Comparison of ENCODE assay signal across 22 cellular contexts in genomic region chr15:66620744-66621344, GRCh38. TPM values are rescaled to one million over a fixed set of nuclear protein-coding genes. Genes with fewer than 3 reads are reported as not detected.
DNase-seq lines count a peak whose midpoint lies in the region; ATAC-seq and TF ChIP-seq lines count a peak whose summit lies in the region.
"Had no signal": no experiment of that assay in that cellular context is flagged by ENCODE, and none has a peak within 500 bp of the region (broad histone marks: within the 10 kb centered on the region; RNA-seq: fewer than 3 reads in every experiment).

No MANE protein-coding gene starts in this region.

- H3K36me3 Mint-ChIP-seq in endodermal cell (ENCODE audit: low read depth), result no peaks in the 10 kb centered on the region
- no peaks in the 10 kb centered on the region for H3K36me3 Mint-ChIP-seq in stimulated activated naive B cell treated with anti-CD40 and anti-IgM and Interleukin-4, amounts not matched to agents 10 μg/mL and 1 μg/mL and 100 μg/mL, for 72 hours
- H3K36me3 Mint-ChIP-seq: activated naive CD8-positive, alpha-beta T cell treated with anti-CD3 and anti-CD28 coated beads for 36 hours had no signal

- peak in 1 of 3 donors; percentile 52 for DNase-seq in right cardiac atrium
- no peak for DNase-seq in left ventricle myocardium superior
- no peak for DNase-seq in endodermal cell
- DNase-seq in upper lobe of right lung, result no peak
- DNase-seq in stimulated activated naive B cell treated with anti-CD40 and anti-IgM and Interleukin-4, amounts not matched to agents 10 μg/mL and 1 μg/mL and 100 μg/mL, for 72 hours, result no peak
- DNase-seq in middle frontal gyrus (ENCODE audit: extremely low spot score, low spot score), result no peak
- DNase-seq: activated CD4-positive, alpha-beta T cell treated with anti-CD3 and anti-CD28 coated beads, Interleukin-2, amount 10 ng/mL, durations not matched to agents 7 days and 5 days; activated naive CD8-positive, alpha-beta T cell treated with anti-CD3 and anti-CD28 coated beads for 36 hours; BE2C; effector memory CD8-positive, alpha-beta T cell; MV-4-11; NCI-H2171 treated with DMSO at 0.1 percent for 48 hours; NCI-H524 treated with DMSO at 0.1 percent for 48 hours; stimulated activated CD4-positive, alpha-beta T cell treated with anti-CD3 and anti-CD28 coated beads, Interleukin-12 subunit alpha, Interleukin-12 subunit beta, amount 100 ng/mL, for 4 hours; stimulated activated naive CD8-positive, alpha-beta T cell treated with anti-CD3 and anti-CD28 coated beads, Interleukin-15, amount 100 ng/mL, for 72 hours; transverse colon had no signal

- no peaks in the 10 kb centered on the region for H3K27me3 Mint-ChIP-seq in endodermal cell (ENCODE audit: insufficient read depth)
- peaks cover 25 to 34% of the 10 kb centered on the region in 2 donors for H3K27me3 Mint-ChIP-seq in stimulated activated naive B cell treated with anti-CD40 and anti-IgM and Interleukin-4, amounts not matched to agents 10 μg/mL and 1 μg/mL and 100 μg/mL, for 72 hours

- no peak overlapping the region for H3K4me3 ChIP-seq in right cardiac atrium (ENCODE audit: low read length)
- H3K4me3 ChIP-seq in endodermal cell (ENCODE audit: low read length), result peak overlapping the region; percentile 14
- no peak overlapping the region for H3K4me3 ChIP-seq in mesodermal cell (ENCODE audit: extremely low read depth, insufficient read depth, low read length, poor library complexity, severe bottlenecking)
- H3K4me3 ChIP-seq in upper lobe of right lung, result no peak overlapping the region
- H3K4me3 ChIP-seq: transverse colon had no signal

- no peak for TF ChIP-seq CTCF in endodermal cell (conservative IDR thresholded peaks at IDR 0.05)
- TF ChIP-seq CTCF in upper lobe of right lung (IDR thresholded peaks at IDR 0.05), result no peak

- 81% methylated on average over 6 of the region's 6 CpGs for WGBS in right cardiac atrium
- WGBS in endodermal cell (ENCODE audit: insufficient coverage in 1 of 2, insufficient read length in 1 of 2), 2 experiments, result 66 to 86% methylated on average over 4 to 6 of the region's 6 CpGs
- WGBS in mesodermal cell (ENCODE audit: insufficient coverage in 2 of 2), 2 experiments, result 80 to 85% methylated on average over 5 to 6 of the region's 6 CpGs

- H3K9ac ChIP-seq in endodermal cell (ENCODE audit: extremely low read depth, low read length, poor library complexity, severe bottlenecking), result peak overlapping the region; percentile 80

- ATAC-seq in right cardiac atrium (peak in 1 of 2 donors; percentile 2), left ventricle myocardium superior (no peak), upper lobe of right lung (no peak), GM21737 (IDR thresholded peaks at IDR 0.05; ENCODE audit: unreplicated experiment) (no peak)
- ATAC-seq in stimulated activated naive B cell treated with anti-CD40 and anti-IgM and Interleukin-4, amounts not matched to agents 10 μg/mL and 1 μg/mL and 100 μg/mL, for 72 hours (replicated peaks), result no peak
- ATAC-seq: activated T-helper 17 cell treated with anti-CD3 and anti-CD28 coated beads, Interleukin-2, amount 50 U/mL, for 72 hours; effector memory CD8-positive, alpha-beta T cell; stimulated activated naive CD8-positive, alpha-beta T cell treated with anti-CD3 and anti-CD28 coated beads, Interleukin-15, amount 100 ng/mL, for 72 hours had no signal

- peak overlapping the region; percentile 79 for H3K27ac Mint-ChIP-seq in endodermal cell
- H3K27ac Mint-ChIP-seq in stimulated activated naive B cell treated with anti-CD40 and anti-IgM and Interleukin-4, amounts not matched to agents 10 μg/mL and 1 μg/mL and 100 μg/mL, for 72 hours, result no peak overlapping the region
- H3K27ac Mint-ChIP-seq: activated CD4-positive, alpha-beta T cell treated with anti-CD3 and anti-CD28 coated beads, Interleukin-2, amount 10 ng/mL, durations not matched to agents 7 days and 5 days; activated naive CD8-positive, alpha-beta T cell treated with anti-CD3 and anti-CD28 coated beads for 36 hours; activated T-helper 17 cell treated with anti-CD3 and anti-CD28 coated beads, Interleukin-2, amount 50 U/mL, for 72 hours; effector memory CD8-positive, alpha-beta T cell; stimulated activated naive CD8-positive, alpha-beta T cell treated with anti-CD3 and anti-CD28 coated beads, Interleukin-15, amount 100 ng/mL, for 72 hours had no signal

- no peaks in the 10 kb centered on the region for H3K36me3 ChIP-seq in endodermal cell (ENCODE audit: control insufficient read depth, insufficient read depth, low read length)
- no peaks in the 10 kb centered on the region for H3K36me3 ChIP-seq in mesodermal cell (ENCODE audit: control insufficient read depth, insufficient read depth, low read length)
- no peaks in the 10 kb centered on the region for H3K36me3 ChIP-seq in upper lobe of right lung
- H3K36me3 ChIP-seq: transverse colon had no signal

- H3K9me3 ChIP-seq in right cardiac atrium (ENCODE audit: control insufficient read depth, low read length) (no peaks in the 10 kb centered on the region), endodermal cell (ENCODE audit: control insufficient read depth, low read length) (no peaks in the 10 kb centered on the region), mesodermal cell (ENCODE audit: control insufficient read depth, low read length) (no peaks in the 10 kb centered on the region), upper lobe of right lung (no peaks in the 10 kb centered on the region)
- H3K9me3 ChIP-seq: BE2C, transverse colon had no signal

- peaks cover 41% of the 10 kb centered on the region for H3K4me1 Mint-ChIP-seq in endodermal cell
- H3K4me1 Mint-ChIP-seq in stimulated activated naive B cell treated with anti-CD40 and anti-IgM and Interleukin-4, amounts not matched to agents 10 μg/mL and 1 μg/mL and 100 μg/mL, for 72 hours, result peaks cover 12 to 25% of the 10 kb centered on the region in 2 donors
- H3K4me1 Mint-ChIP-seq: activated naive CD8-positive, alpha-beta T cell treated with anti-CD3 and anti-CD28 coated beads for 36 hours; activated T-helper 17 cell treated with anti-CD3 and anti-CD28 coated beads, Interleukin-2, amount 50 U/mL, for 72 hours; stimulated activated naive CD8-positive, alpha-beta T cell treated with anti-CD3 and anti-CD28 coated beads, Interleukin-15, amount 100 ng/mL, for 72 hours had no signal

- H3K4me3 Mint-ChIP-seq in endodermal cell, result no peak overlapping the region
- no peak overlapping the region for H3K4me3 Mint-ChIP-seq in stimulated activated naive B cell treated with anti-CD40 and anti-IgM and Interleukin-4, amounts not matched to agents 10 μg/mL and 1 μg/mL and 100 μg/mL, for 72 hours
- H3K4me3 Mint-ChIP-seq: activated CD4-positive, alpha-beta T cell treated with anti-CD3 and anti-CD28 coated beads, Interleukin-2, amount 10 ng/mL, durations not matched to agents 7 days and 5 days; activated naive CD8-positive, alpha-beta T cell treated with anti-CD3 and anti-CD28 coated beads for 36 hours; activated T-helper 17 cell treated with anti-CD3 and anti-CD28 coated beads, Interleukin-2, amount 50 U/mL, for 72 hours; effector memory CD8-positive, alpha-beta T cell; stimulated activated naive CD8-positive, alpha-beta T cell treated with anti-CD3 and anti-CD28 coated beads, Interleukin-15, amount 100 ng/mL, for 72 hours had no signal

- peak overlapping the region; percentile 77 for H3K27ac ChIP-seq in right cardiac atrium (ENCODE audit: low read length)
- H3K27ac ChIP-seq in endodermal cell (ENCODE audit: low read depth, low read length), result peak overlapping the region; percentile 94
- peak overlapping the region; percentile 99 for H3K27ac ChIP-seq in mesodermal cell (ENCODE audit: low read depth, low read length, severe bottlenecking)
- H3K27ac ChIP-seq in upper lobe of right lung, result peak overlapping the region; percentile 51

- H3K4me1 ChIP-seq in right cardiac atrium (ENCODE audit: control insufficient read depth, insufficient read depth, low read length) (peaks cover 8% of the 10 kb centered on the region), endodermal cell (ENCODE audit: control insufficient read depth, insufficient read depth, low read length) (peaks cover 21% of the 10 kb centered on the region), mesodermal cell (ENCODE audit: control insufficient read depth, insufficient read depth, low read length, poor library complexity, severe bottlenecking) (peaks cover 57% of the 10 kb centered on the region), upper lobe of right lung (peaks cover 45% of the 10 kb centered on the region)

- H3K9me3 Mint-ChIP-seq in endodermal cell, result no peaks in the 10 kb centered on the region
- no peaks in the 10 kb centered on the region for H3K9me3 Mint-ChIP-seq in stimulated activated naive B cell treated with anti-CD40 and anti-IgM and Interleukin-4, amounts not matched to agents 10 μg/mL and 1 μg/mL and 100 μg/mL, for 72 hours
- H3K9me3 Mint-ChIP-seq: activated CD4-positive, alpha-beta T cell treated with anti-CD3 and anti-CD28 coated beads, Interleukin-2, amount 10 ng/mL, durations not matched to agents 7 days and 5 days; activated naive CD8-positive, alpha-beta T cell treated with anti-CD3 and anti-CD28 coated beads for 36 hours; activated T-helper 17 cell treated with anti-CD3 and anti-CD28 coated beads, Interleukin-2, amount 50 U/mL, for 72 hours; effector memory CD8-positive, alpha-beta T cell; stimulated activated naive CD8-positive, alpha-beta T cell treated with anti-CD3 and anti-CD28 coated beads, Interleukin-15, amount 100 ng/mL, for 72 hours had no signal

- H3K27me3 ChIP-seq in right cardiac atrium (ENCODE audit: control insufficient read depth, insufficient read depth), result no peaks in the 10 kb centered on the region
- no peaks in the 10 kb centered on the region for H3K27me3 ChIP-seq in endodermal cell (ENCODE audit: control insufficient read depth, insufficient read depth, low read length, poor library complexity, severe bottlenecking)
- no peaks in the 10 kb centered on the region for H3K27me3 ChIP-seq in upper lobe of right lung
- H3K27me3 ChIP-seq: BE2C had no signal

- intact Hi-C loops in right cardiac atrium (cut with DNase I) (loop anchor here in 3 of 4 donors (2.0 to 5.0 kb wide), 3 partner anchors 36 to 78 kb away; no protein-coding TSS in a partner anchor), left ventricle myocardium superior (cut with micrococcal nuclease) (loop anchor here (10.0 kb wide), 1 partner anchor 74 kb away; no protein-coding TSS in a partner anchor), upper lobe of right lung (cut with DNase I) (no loop called here)

RNA-seq across cellular contexts. Expression of gene LCTL, which starts 55.0 kb away (rescaled TPM):
- total RNA-seq in right cardiac atrium, result not detected
- polyA plus RNA-seq in right cardiac atrium, result not detected
- total RNA-seq in left ventricle myocardium superior, result not detected
- total RNA-seq in endodermal cell, result under 1 TPM; 0.51 to 0.77 TPM
- polyA plus RNA-seq in endodermal cell (2013, experiment 1 of 2), result 2.2 TPM
- polyA plus RNA-seq in endodermal cell (2013, experiment 2 of 2), result 4.4 TPM
- 4.1 TPM for polyA plus RNA-seq in mesodermal cell (2013, experiment 1 of 2)
- polyA plus RNA-seq in mesodermal cell (2013, experiment 2 of 2), result 3.4 TPM
- not detected for total RNA-seq in upper lobe of right lung
- total RNA-seq: activated CD4-positive, alpha-beta T cell treated with anti-CD3 and anti-CD28 coated beads, Interleukin-2, amount 10 ng/mL, durations not matched to agents 7 days and 5 days; activated naive CD8-positive, alpha-beta T cell treated with anti-CD3 and anti-CD28 coated beads for 36 hours; activated T-helper 17 cell treated with anti-CD3 and anti-CD28 coated beads, Interleukin-2, amount 50 U/mL, for 72 hours; mucosa of gallbladder; omental fat pad; T-helper 2 cell treated with Interferon-gamma antibody and Interleukin-4, amounts not matched to agents 100 ng/mL and 5 ng/mL, for 36 hours; transverse colon had no signal
